Comparison of ENCODE assay signal across 39 cellular contexts in genomic region chr1:48258106-48258505, GRCh38. TPM values are rescaled to one million over a fixed set of nuclear protein-coding genes. Genes with fewer than 3 reads are reported as not detected.
"Had no signal": no experiment of that assay in that cellular context is flagged by ENCODE, and none has a peak within 500 bp of the region (broad histone marks: within the 10 kb centered on the region; RNA-seq: fewer than 3 reads in every experiment).

No MANE protein-coding gene starts in this region.

- H3K4me3 ChIP-seq: MG63 had no signal

- H3K9me3 ChIP-seq: MG63 had no signal

- DNase-seq: Karpas-422, Kasumi-1, KBM-7, KG1, MG63, MM.1S, MV-4-11, NCI-H1048, NCI-H1092, NCI-H1092 treated with DMSO at 0.1 percent for 48 hours, NCI-H1105, NCI-H1105 treated with DMSO at 0.1 percent for 48 hours, NCI-H1417, NCI-H1417 treated with DMSO at 0.1 percent for 48 hours, NCI-H1436, NCI-H1436 treated with DMSO at 0.1 percent for 48 hours, NCI-H146, NCI-H1694, NCI-H1694 treated with DMSO at 0.1 percent for 48 hours, NCI-H187, NCI-H187 treated with DMSO at 0.1 percent for 48 hours, NCI-H1930, NCI-H2029, NCI-H2029 treated with DMSO at 0.1 percent for 48 hours, NCI-H2081, NCI-H2081 treated with DMSO at 0.1 percent for 48 hours, NCI-H2107, NCI-H2171, NCI-H2171 treated with DMSO at 0.1 percent for 48 hours, NCI-H2227 treated with DMSO at 0.1 percent for 48 hours, NCI-H226, NCI-H345, NCI-H446, NCI-H446 treated with DMSO at 0.1 percent for 48 hours had no signal

- H3K27me3 ChIP-seq: MG63 had no signal

- H3K36me3 ChIP-seq: MG63 had no signal

- H3K27ac ChIP-seq: KMS-11 had no signal

RNA-seq across cellular contexts. Expression of gene SLC5A9, which starts 35.6 kb away (rescaled TPM):
- total RNA-seq: LHCN-M2, M059J, MCF 10A, NCI-H460 had no signal
